ENCODE assay signal across 8 cellular contexts in the genomic region with DNA sequence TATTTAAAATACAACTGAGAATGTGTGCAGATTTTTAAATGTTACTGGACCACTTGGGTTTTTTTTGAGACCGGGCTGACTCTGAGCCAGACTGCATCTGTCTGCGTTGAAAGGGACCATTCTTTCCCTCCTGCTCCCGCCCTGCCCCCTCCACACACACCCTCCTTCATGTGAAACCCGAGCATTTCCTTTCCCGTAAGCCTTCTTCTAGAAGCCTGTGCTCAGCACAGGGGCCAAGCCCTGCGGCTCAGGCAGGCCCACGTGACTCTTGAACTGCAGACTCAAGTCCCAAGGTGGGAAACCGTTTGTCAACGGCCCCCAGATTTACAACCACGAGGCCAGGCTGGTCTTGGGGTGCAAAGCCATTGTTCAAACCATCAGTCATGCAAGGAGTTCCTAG.
DNase-seq lines count a peak whose midpoint lies in the region; ATAC-seq, FAIRE-seq and TF ChIP-seq lines count a peak whose summit lies in the region.

No MANE protein-coding gene starts in this region.

- H3K56ac ChIP-seq in mesendoderm (ENCODE audit: low read length) = no peak overlapping the region

- H3K79me1 ChIP-seq in mesendoderm (ENCODE audit: low read length) = no peaks in the 10 kb centered on the region

- no peak overlapping the region for H3K4me2 ChIP-seq in mesendoderm (ENCODE audit: low read length)

- H2BK5ac ChIP-seq in mesendoderm (ENCODE audit: low read length) = no peak overlapping the region

- DNase-seq in GM19239 (ENCODE audit: insufficient read length, low spot score) (peak; percentile 30), NCI-H2196 treated with DMSO at 0.1 percent for 48 hours (lab: John Stamatoyannopoulos, UW; ENCODE audit: unreplicated experiment) (peak; percentile 7), caudate nucleus (lab: John Stamatoyannopoulos, UW) (peak in 51 of 61 donors; percentile 21 to 78 (median 54)), mesendoderm (peak; percentile 76), testis (peak; percentile 75), DMS114 treated with DMSO at 0.1 percent for 48 hours (lab: John Stamatoyannopoulos, UW; ENCODE audit: unreplicated experiment) (no peak)

- H3K9me3 ChIP-seq in testis = no peaks in the 10 kb centered on the region

- H3K36me3 ChIP-seq in mesendoderm (ENCODE audit: control insufficient read depth, insufficient read depth, low read length) (no peaks in the 10 kb centered on the region), testis (ENCODE audit: low read depth, missing control alignments) (no peaks in the 10 kb centered on the region)

- H3K79me2 ChIP-seq in mesendoderm (ENCODE audit: control insufficient read depth, insufficient read depth, low read length) = no peaks in the 10 kb centered on the region

- H2BK15ac ChIP-seq in mesendoderm (replicated peaks; ENCODE audit: low read depth) = no peak overlapping the region

- no peak overlapping the region for H3K23ac ChIP-seq in mesendoderm (ENCODE audit: low read length)

- H3K27ac ChIP-seq in caudate nucleus (ENCODE audit: low read depth, low read length) (peak overlapping the region; percentile 91), mesendoderm (ENCODE audit: low read depth, low read length) (no peak overlapping the region), testis (peak overlapping the region in 1 of 2 donors; percentile 37)

- no peak overlapping the region for H4K5ac ChIP-seq in mesendoderm (ENCODE audit: low read length)

- no peak overlapping the region for H2AK5ac ChIP-seq in mesendoderm (ENCODE audit: low read length)

- no peak for TF ChIP-seq CTCF in testis (IDR thresholded peaks at IDR 0.05)

- no peak for FAIRE-seq in GM19239 (lab: Jason Lieb, UNC)

- no peak overlapping the region for H3K4ac ChIP-seq in mesendoderm (ENCODE audit: low read depth, low read length)

- H3K18ac ChIP-seq in mesendoderm (ENCODE audit: low read length) = no peak overlapping the region

- TF ChIP-seq POLR2A in testis (IDR thresholded peaks at IDR 0.05) = no peak

- H4K8ac ChIP-seq in mesendoderm (ENCODE audit: low read depth, low read length) = no peak overlapping the region

- no peak overlapping the region for H2BK120ac ChIP-seq in mesendoderm (ENCODE audit: low read depth, low read length)

- no peak overlapping the region for H3K4me3 ChIP-seq in mesendoderm (ENCODE audit: low read length)
- H3K4me3 ChIP-seq in testis = no peak overlapping the region

- no peak overlapping the region for H3K9ac ChIP-seq in mesendoderm (ENCODE audit: low read length)

- ATAC-seq in GM18520 (IDR thresholded peaks at IDR 0.05; ENCODE audit: unreplicated experiment) (no peak), HG03520 (IDR thresholded peaks at IDR 0.05; ENCODE audit: unreplicated experiment) (no peak)

- no peaks in the 10 kb centered on the region for H3K27me3 ChIP-seq in mesendoderm (ENCODE audit: insufficient read depth, low read length, poor library complexity)
- H3K27me3 ChIP-seq in testis = no peaks in the 10 kb centered on the region

- peaks cover 2% of the 10 kb centered on the region for H3K4me1 ChIP-seq in mesendoderm (ENCODE audit: control insufficient read depth, low read depth, low read length)
- H3K4me1 ChIP-seq in testis = peaks cover 17% of the 10 kb centered on the region

- no CpG with 5 or more reads among the region's 10 CpGs for WGBS in mesendoderm (ENCODE audit: extremely low coverage, insufficient coverage, low lambda C conversion rate)
- WGBS in testis, 2 donors = 23 to 32% methylated on average over 10 of the region's 10 CpGs

- intact Hi-C loops in testis (cut with DNase I; ENCODE audit: low total_unique reads) = no loop called here
